Comparison of ENCODE assay signal across 8 cellular contexts in the genomic region with DNA sequence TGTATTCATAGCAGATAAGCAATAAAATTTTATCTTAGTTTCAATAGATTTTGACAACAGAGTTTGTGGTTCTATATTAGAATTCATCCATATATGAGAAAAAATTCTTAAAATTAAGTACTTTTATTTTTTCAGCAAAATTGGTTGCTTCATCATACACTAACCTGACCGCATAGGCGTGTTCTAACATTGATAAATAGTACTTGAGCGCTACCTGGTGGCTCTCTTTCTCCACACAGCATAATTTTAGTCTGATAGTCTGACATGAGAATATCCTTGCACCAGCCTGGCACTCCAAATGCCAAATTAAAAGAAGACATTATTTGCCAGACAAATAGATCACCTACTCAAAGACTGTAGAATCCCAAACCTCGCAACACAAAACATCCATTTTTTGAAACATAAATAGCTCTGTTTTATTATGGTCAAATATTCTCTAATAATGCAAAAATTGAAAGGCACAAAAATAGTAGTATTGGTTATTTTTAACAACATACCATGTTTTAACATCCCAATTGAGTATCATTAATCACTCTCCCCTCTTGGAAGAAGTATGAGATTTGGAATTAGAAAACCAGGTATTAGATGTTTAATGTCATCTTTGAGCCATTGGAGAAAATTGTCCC. TPM values are rescaled to one million over a fixed set of nuclear protein-coding genes. Genes with fewer than 3 reads are reported as not detected.
DNase-seq lines count a peak whose midpoint lies in the region; ATAC-seq and TF ChIP-seq lines count a peak whose summit lies in the region.

No MANE protein-coding gene starts in this region.

- CTCF ChIA-PET in activated naive CD4-positive, alpha-beta T cell treated with anti-CD3 and anti-CD28 coated beads, Interleukin-2, amount 10 ng/mL, durations not matched to agents 7 days and 5 days (lab: Charles Lee), result interaction anchor here (0.9 to 2.6 kb wide), 4 partner anchors 14 to 259 kb away, joined by 3 to 11 read pairs (median 4); no protein-coding TSS in a partner anchor

- H3K27ac ChIP-seq in SJCRH30 (no peak overlapping the region), prostate gland (no peak overlapping the region)

- no peak overlapping the region for H2AFZ ChIP-seq in Loucy (ENCODE audit: low read length)

- no peak overlapping the region for H3K4me3 Mint-ChIP-seq in activated naive CD4-positive, alpha-beta T cell treated with anti-CD3 and anti-CD28 coated beads, Interleukin-2, amount 10 ng/mL, durations not matched to agents 7 days and 5 days

- H3K36me3 Mint-ChIP-seq in activated naive CD4-positive, alpha-beta T cell treated with anti-CD3 and anti-CD28 coated beads, Interleukin-2, amount 10 ng/mL, durations not matched to agents 7 days and 5 days, result no peaks in the 10 kb centered on the region

- ATAC-seq in GM21786 (IDR thresholded peaks at IDR 0.05; ENCODE audit: unreplicated experiment) (peak; percentile 75), HG03571 (IDR thresholded peaks at IDR 0.05; ENCODE audit: unreplicated experiment) (no peak)

- H3K27ac Mint-ChIP-seq in activated naive CD4-positive, alpha-beta T cell treated with anti-CD3 and anti-CD28 coated beads, Interleukin-2, amount 10 ng/mL, durations not matched to agents 7 days and 5 days, result no peak overlapping the region

- no peaks in the 10 kb centered on the region for H3K4me1 Mint-ChIP-seq in activated naive CD4-positive, alpha-beta T cell treated with anti-CD3 and anti-CD28 coated beads, Interleukin-2, amount 10 ng/mL, durations not matched to agents 7 days and 5 days

- H3K27me3 Mint-ChIP-seq in activated naive CD4-positive, alpha-beta T cell treated with anti-CD3 and anti-CD28 coated beads, Interleukin-2, amount 10 ng/mL, durations not matched to agents 7 days and 5 days, result peaks cover 15% of the 10 kb centered on the region

- H4K20me1 ChIP-seq in Loucy (ENCODE audit: insufficient read depth, low read length, poor library complexity, severe bottlenecking), result no peaks in the 10 kb centered on the region

- intact Hi-C loops in prostate gland (cut with DNase I), result loop anchor here (5.0 kb wide), 1 partner anchor 259 kb away; no protein-coding TSS in a partner anchor

- H3K9me3 ChIP-seq in Loucy (ENCODE audit: insufficient read depth, low read depth, low read length), result no peaks in the 10 kb centered on the region
- no peaks in the 10 kb centered on the region for H3K9me3 ChIP-seq in SJCRH30 (replicated peaks)
- no peaks in the 10 kb centered on the region for H3K9me3 ChIP-seq in prostate gland

- H3K4me1 ChIP-seq in Loucy (ENCODE audit: insufficient read depth, low read length, poor library complexity, severe bottlenecking) (no peaks in the 10 kb centered on the region), SJCRH30 (peaks cover 15% of the 10 kb centered on the region), prostate gland (replicated peaks) (no peaks in the 10 kb centered on the region)

- H3K4me3 ChIP-seq in Loucy (ENCODE audit: low read length, poor library complexity, severe bottlenecking) (no peak overlapping the region), SJCRH30 (no peak overlapping the region), prostate gland (no peak overlapping the region)

- peak; percentile 77 for DNase-seq in EH (ENCODE audit: low read depth)
- peak; percentile 44 to 76 for DNase-seq in SJCRH30
- DNase-seq in activated naive CD4-positive, alpha-beta T cell treated with anti-CD3 and anti-CD28 coated beads, Interleukin-2, amount 10 ng/mL, durations not matched to agents 7 days and 5 days, result peak; percentile 67
- peak; percentile 78 for DNase-seq in glomerular visceral epithelial cell (ENCODE audit: extremely low spot score)
- peak; percentile 74 for DNase-seq in prostate gland (ENCODE audit: low spot score)

- H3K27me3 ChIP-seq in Loucy (ENCODE audit: insufficient read depth, low read length, poor library complexity, severe bottlenecking) (no peaks in the 10 kb centered on the region), SJCRH30 (no peaks in the 10 kb centered on the region), prostate gland (replicated peaks; ENCODE audit: insufficient read depth) (no peaks in the 10 kb centered on the region)

- no peak for TF ChIP-seq POLR2A in prostate gland (IDR thresholded peaks at IDR 0.05)

- no peak overlapping the region for H3K9ac ChIP-seq in Loucy (ENCODE audit: low read depth, low read length, poor library complexity, severe bottlenecking)

- no peaks in the 10 kb centered on the region for H3K9me2 ChIP-seq in Loucy (replicated peaks; ENCODE audit: low read depth, low read length)

- no peaks in the 10 kb centered on the region for H3F3A ChIP-seq in Loucy (ENCODE audit: low read depth)

- 13% methylated on average over 4 of the region's 4 CpGs for WGBS in prostate gland

- TF ChIP-seq CTCF in Loucy (conservative IDR thresholded peaks at IDR 0.05; ENCODE audit: low read length), result peak; percentile 77
- peak; percentile 26 to 82 (median 74) for TF ChIP-seq CTCF in prostate gland (IDR thresholded peaks at IDR 0.05)

- H3K79me2 ChIP-seq in Loucy (ENCODE audit: insufficient read depth, low read length), result no peaks in the 10 kb centered on the region

- no peaks in the 10 kb centered on the region for H3K9me3 Mint-ChIP-seq in activated naive CD4-positive, alpha-beta T cell treated with anti-CD3 and anti-CD28 coated beads, Interleukin-2, amount 10 ng/mL, durations not matched to agents 7 days and 5 days

- H3K4me2 ChIP-seq in Loucy (ENCODE audit: low read depth, low read length, poor library complexity, severe bottlenecking), result no peak overlapping the region

- H3K36me3 ChIP-seq in Loucy (ENCODE audit: insufficient read depth, low read length) (no peaks in the 10 kb centered on the region), SJCRH30 (no peaks in the 10 kb centered on the region), prostate gland (no peaks in the 10 kb centered on the region)

RNA-seq across cellular contexts. Expression of gene FILIP1, which starts 33.0 kb away (rescaled TPM):
- 0.08 TPM in 2 replicates for total RNA-seq in SJCRH30 (2014; rRNA removed; shearing (Covaris generic))
- total RNA-seq in prostate gland, result 1 to 10 TPM; 2.1 to 3.3 TPM
